ENCODE assay signal across 8 cellular contexts in the genomic region with DNA sequence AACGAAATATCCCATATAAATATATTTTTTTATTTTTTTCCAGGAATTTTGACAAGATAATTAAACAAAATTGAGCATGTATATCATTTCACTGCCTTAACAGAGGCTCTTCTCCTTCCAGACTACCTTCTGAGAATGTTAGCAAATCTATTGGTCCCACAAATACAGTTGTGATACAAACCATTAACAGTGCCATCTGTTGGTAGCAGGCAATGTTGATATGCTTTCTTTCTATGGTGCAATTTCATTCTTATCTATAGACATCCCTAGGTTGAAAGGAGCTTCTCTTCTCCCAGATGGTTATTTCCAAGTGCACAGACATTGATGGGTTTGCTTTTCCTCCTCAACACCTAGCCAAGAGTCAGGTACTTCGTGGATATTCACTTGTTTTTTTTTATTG.
DNase-seq lines count a peak whose midpoint lies in the region; ATAC-seq and TF ChIP-seq lines count a peak whose summit lies in the region.

No MANE protein-coding gene starts in this region.

- no peak overlapping the region for H3K27ac Mint-ChIP-seq in activated T-helper 2 cell treated with anti-CD3 and anti-CD28 coated beads, Interferon-gamma antibody, Interleukin-2, Interleukin-4, amounts not matched to agents 10 μg/mL and 5 μg/mL and 100 μg/mL, durations not matched to agents 14 hours and 24 hours and 36 hours
- no peak overlapping the region for H3K27ac Mint-ChIP-seq in CD14-positive monocyte

- intact Hi-C loops in activated T-helper 2 cell treated with anti-CD3 and anti-CD28 coated beads, Interferon-gamma antibody, Interleukin-2, Interleukin-4, amounts not matched to agents 10 μg/mL and 5 μg/mL and 100 μg/mL, durations not matched to agents 14 hours and 24 hours and 36 hours (cut with micrococcal nuclease), result no loop called here
- intact Hi-C loops in CD14-positive monocyte (cut with micrococcal nuclease), result no loop called here

- H3K36me3 Mint-ChIP-seq in activated T-helper 2 cell treated with anti-CD3 and anti-CD28 coated beads, Interferon-gamma antibody, Interleukin-2, Interleukin-4, amounts not matched to agents 10 μg/mL and 5 μg/mL and 100 μg/mL, durations not matched to agents 14 hours and 24 hours and 36 hours (ENCODE audit: low read depth), result no peaks in the 10 kb centered on the region
- no peaks in the 10 kb centered on the region for H3K36me3 Mint-ChIP-seq in CD14-positive monocyte

- peak; percentile 48 for TF ChIP-seq CTCF in GM12864 (IDR thresholded peaks at IDR 0.05; ENCODE audit: low read depth, low read length, missing control alignments)
- no peak for TF ChIP-seq CTCF in CD14-positive monocyte (IDR thresholded peaks at IDR 0.05)

- H3K9me3 Mint-ChIP-seq in activated T-helper 2 cell treated with anti-CD3 and anti-CD28 coated beads, Interferon-gamma antibody, Interleukin-2, Interleukin-4, amounts not matched to agents 10 μg/mL and 5 μg/mL and 100 μg/mL, durations not matched to agents 14 hours and 24 hours and 36 hours, result no peaks in the 10 kb centered on the region
- no peaks in the 10 kb centered on the region for H3K9me3 Mint-ChIP-seq in CD14-positive monocyte

- peak; percentile 58 for ATAC-seq in HG02678 (IDR thresholded peaks at IDR 0.05; ENCODE audit: unreplicated experiment)

- DNase-seq in GM12864 (ENCODE audit: low read depth) (peak; percentile 1), NCI-H69 (lab: John Stamatoyannopoulos, UW) (peak; percentile 77), glomerular visceral epithelial cell (ENCODE audit: extremely low spot score) (peak; percentile 47), CD14-positive monocyte (ENCODE audit: low spot score) (no peak), DMS79 (lab: John Stamatoyannopoulos, UW) (no peak), substantia nigra (lab: John Stamatoyannopoulos, UW) (no peak)
- no peak for DNase-seq in activated T-helper 2 cell treated with anti-CD3 and anti-CD28 coated beads, Interferon-gamma antibody, Interleukin-2, Interleukin-4, amounts not matched to agents 10 μg/mL and 5 μg/mL and 100 μg/mL, durations not matched to agents 14 hours and 24 hours and 36 hours (ENCODE audit: low spot score)

- no peaks in the 10 kb centered on the region for H3K27me3 Mint-ChIP-seq in activated T-helper 2 cell treated with anti-CD3 and anti-CD28 coated beads, Interferon-gamma antibody, Interleukin-2, Interleukin-4, amounts not matched to agents 10 μg/mL and 5 μg/mL and 100 μg/mL, durations not matched to agents 14 hours and 24 hours and 36 hours (ENCODE audit: low read depth)
- peaks cover 0 to 1% (median 1%) of the 10 kb centered on the region in 3 donors for H3K27me3 Mint-ChIP-seq in CD14-positive monocyte (ENCODE audit: low read depth in 3 of 3)

- H3K4me3 ChIP-seq in GM12864 (ENCODE audit: low read depth, low read length), result no peak overlapping the region

- H3K27ac ChIP-seq in substantia nigra (ENCODE audit: low read depth, low read length, poor library complexity, severe bottlenecking), result no peak overlapping the region

- no peak overlapping the region for H3K4me3 Mint-ChIP-seq in activated T-helper 2 cell treated with anti-CD3 and anti-CD28 coated beads, Interferon-gamma antibody, Interleukin-2, Interleukin-4, amounts not matched to agents 10 μg/mL and 5 μg/mL and 100 μg/mL, durations not matched to agents 14 hours and 24 hours and 36 hours (ENCODE audit: low read depth)
- H3K4me3 Mint-ChIP-seq in CD14-positive monocyte, result no peak overlapping the region

- H3K4me1 Mint-ChIP-seq in activated T-helper 2 cell treated with anti-CD3 and anti-CD28 coated beads, Interferon-gamma antibody, Interleukin-2, Interleukin-4, amounts not matched to agents 10 μg/mL and 5 μg/mL and 100 μg/mL, durations not matched to agents 14 hours and 24 hours and 36 hours (ENCODE audit: low read depth), result no peaks in the 10 kb centered on the region
- no peaks in the 10 kb centered on the region for H3K4me1 Mint-ChIP-seq in CD14-positive monocyte

Comparison
In these comparisons a context has a peak if more than half of its experiments do, and no peak if none do; other contexts are left out.
1. DNase-seq: peak in GM12864 (single experiment), NCI-H69 (single experiment) and glomerular visceral epithelial cell (single experiment); none in activated T-helper 2 cell treated with anti-CD3 and anti-CD28 coated beads, Interferon-gamma antibody, Interleukin-2, Interleukin-4, amounts not matched to agents 10 μg/mL and 5 μg/mL and 100 μg/mL, durations not matched to agents 14 hours and 24 hours and 36 hours (single experiment), CD14-positive monocyte (single experiment), DMS79 (single experiment) and substantia nigra (0 of 49).